In genomic region chr11:61881397-61881796, GRCh38 we compare ENCODE assay signal across 21 cellular contexts. TPM values are rescaled to one million over a fixed set of nuclear protein-coding genes. Genes with fewer than 3 reads are reported as not detected.
DNase-seq lines count a peak whose midpoint lies in the region; TF ChIP-seq lines count a peak whose summit lies in the region.
"Had no signal": no experiment of that assay in that cellular context is flagged by ENCODE, and none has a peak within 500 bp of the region (broad histone marks: within the 10 kb centered on the region; RNA-seq: fewer than 3 reads in every experiment).

No MANE protein-coding gene starts in this region.

- H3K36me3 ChIP-seq in Karpas-422 (ENCODE audit: insufficient read depth, low read length) = no peaks in the 10 kb centered on the region
- peaks cover 0 to 41% (median 37%) of the 10 kb centered on the region in 5 donors for H3K36me3 ChIP-seq in subcutaneous abdominal adipose tissue (ENCODE audit: control insufficient read depth in 5 of 5, insufficient read depth in 5 of 5, low read length in 5 of 5)
- H3K36me3 ChIP-seq: pancreas had no signal

- H3K9ac ChIP-seq in Karpas-422 (ENCODE audit: low read length) = peak overlapping the region; percentile 18; the same call in 1 of the 2 replicates
- H3K9ac ChIP-seq in subcutaneous abdominal adipose tissue (ENCODE audit: low read length in 5 of 5) = peak overlapping the region in 1 of 5 donors; percentile 27

- H3K9me3 ChIP-seq in Karpas-422 (ENCODE audit: low read length) = no peaks in the 10 kb centered on the region
- H3K9me3 ChIP-seq in subcutaneous abdominal adipose tissue (ENCODE audit: control insufficient read depth in 5 of 5, low read length in 5 of 5) = no peaks in the 10 kb centered on the region
- H3K9me3 ChIP-seq: mucosa of descending colon, pancreas, SJCRH30, upper lobe of right lung had no signal

- H3K27me3 Mint-ChIP-seq in chondrocyte (ENCODE audit: low read depth) = no peaks in the 10 kb centered on the region

- no peaks in the 10 kb centered on the region for H3K9me3 Mint-ChIP-seq in chondrocyte (ENCODE audit: low read depth)
- H3K9me3 Mint-ChIP-seq: activated naive CD4-positive, alpha-beta T cell treated with anti-CD3 and anti-CD28 coated beads for 36 hours; dendritic cell treated with granulocyte-macrophage colony-stimulating factor and Interleukin-4, amounts not matched to agents 40 ng/mL and 50 ng/mL, for 4 days had no signal

- no peaks in the 10 kb centered on the region for H3K79me2 ChIP-seq in Karpas-422 (ENCODE audit: low read length)

- H3K27ac Mint-ChIP-seq in chondrocyte (ENCODE audit: unreplicated experiment) = peak overlapping the region; percentile 75
- H3K27ac Mint-ChIP-seq: activated naive CD4-positive, alpha-beta T cell treated with anti-CD3 and anti-CD28 coated beads for 36 hours; dendritic cell treated with granulocyte-macrophage colony-stimulating factor and Interleukin-4, amounts not matched to agents 40 ng/mL and 50 ng/mL, for 4 days had no signal

- no peak for DNase-seq in Karpas-422
- DNase-seq in chondrocyte (ENCODE audit: low spot score) = no peak
- DNase-seq in iPS-NIHi7 (ENCODE audit: extremely low spot score) = peak; percentile 60
- no peak for DNase-seq in NK-92 (lab: John Stamatoyannopoulos, UW; ENCODE audit: unreplicated experiment)
- no peak for DNase-seq in posterior cingulate gyrus
- DNase-seq in NCI-H1417 (lab: John Stamatoyannopoulos, UW) = no peak
- no peak for DNase-seq in NCI-H1930 (lab: John Stamatoyannopoulos, UW)
- DNase-seq: activated CD4-positive, alpha-beta T cell treated with anti-CD3 and anti-CD28 coated beads for 48 hours; activated naive CD4-positive, alpha-beta T cell treated with anti-CD3 and anti-CD28 coated beads for 36 hours; DMS153; head of caudate nucleus; kidney; mucosa of descending colon; NCI-H1694 treated with DMSO at 0.1 percent for 48 hours; pancreas; SJCRH30; stimulated activated naive CD4-positive, alpha-beta T cell; T1000; upper lobe of right lung had no signal

- no peak overlapping the region for H2AFZ ChIP-seq in Karpas-422 (ENCODE audit: low read length)

- intact Hi-C loops in posterior cingulate gyrus (cut with DNase I) = no loop called here

- H3K9me2 ChIP-seq in Karpas-422 (replicated peaks; ENCODE audit: insufficient read depth, low read length) = no peaks in the 10 kb centered on the region

- H3K4me3 Mint-ChIP-seq in chondrocyte (ENCODE audit: unreplicated experiment) = no peak overlapping the region
- H3K4me3 Mint-ChIP-seq: activated naive CD4-positive, alpha-beta T cell treated with anti-CD3 and anti-CD28 coated beads for 36 hours; dendritic cell treated with granulocyte-macrophage colony-stimulating factor and Interleukin-4, amounts not matched to agents 40 ng/mL and 50 ng/mL, for 4 days had no signal

- H3K4me2 ChIP-seq in Karpas-422 (ENCODE audit: low read depth, low read length, poor library complexity, severe bottlenecking) = peak overlapping the region; percentile 85

- peaks cover 62% of the 10 kb centered on the region for H3K4me1 Mint-ChIP-seq in chondrocyte (ENCODE audit: low read depth)

- H3K36me3 Mint-ChIP-seq in chondrocyte (ENCODE audit: low read depth) = peaks cover 19% of the 10 kb centered on the region

- 0 out of 2 replicates have a peak overlapping the region, but pooled peaks have one; percentile 43 for H3K27ac ChIP-seq in Karpas-422 (ENCODE audit: low read length)
- peak overlapping the region; percentile 42 for H3K27ac ChIP-seq in subcutaneous abdominal adipose tissue (ENCODE audit: low read depth, low read length)
- H3K27ac ChIP-seq: pancreas, SJCRH30, upper lobe of right lung had no signal

- no peak for TF ChIP-seq CTCF in chondrocyte (IDR thresholded peaks at IDR 0.05)

- no peaks in the 10 kb centered on the region for H3K27me3 ChIP-seq in Karpas-422 (ENCODE audit: low read length)
- H3K27me3 ChIP-seq in subcutaneous abdominal adipose tissue (ENCODE audit: control insufficient read depth in 5 of 5, insufficient read depth in 4 of 5, low read length in 5 of 5) = no peaks in the 10 kb centered on the region
- H3K27me3 ChIP-seq: pancreas, SJCRH30, upper lobe of right lung had no signal

- no peak overlapping the region for H3K4me3 ChIP-seq in Karpas-422 (ENCODE audit: low read length)
- H3K4me3 ChIP-seq in subcutaneous abdominal adipose tissue (ENCODE audit: low read depth in 1 of 5, low read length in 5 of 5) = no peak overlapping the region
- H3K4me3 ChIP-seq: mucosa of descending colon, pancreas, SJCRH30, upper lobe of right lung had no signal

- H3K4me1 ChIP-seq in Karpas-422 (ENCODE audit: low read length) (peaks cover 26% of the 10 kb centered on the region), subcutaneous abdominal adipose tissue (ENCODE audit: control insufficient read depth in 5 of 5, insufficient read depth in 5 of 5, low read length in 5 of 5) (peaks cover 6 to 100% (median 74%) of the 10 kb centered on the region in 5 donors)
- H3K4me1 ChIP-seq: pancreas, upper lobe of right lung had no signal

- H4K20me1 ChIP-seq in Karpas-422 (ENCODE audit: insufficient read depth, low read depth, low read length) = no peaks in the 10 kb centered on the region

RNA-seq across cellular contexts. Expression of gene FADS3, which starts 9.9 kb away (rescaled TPM):
- 39.5 and 70.4 TPM in 2 replicates for total RNA-seq in Karpas-422 (2014; rRNA removed; shearing (Covaris generic); ENCODE audit: low replicate concordance)
- total RNA-seq in chondrocyte = 206 to 263 TPM (median 255 TPM) in 3 replicates

RNA-seq across cellular contexts. Expression of gene RAB3IL1, which starts 36.0 kb away (rescaled TPM):
- not detected in 2 replicates for total RNA-seq in Karpas-422 (2014; rRNA removed; shearing (Covaris generic); ENCODE audit: low replicate concordance)
- total RNA-seq in chondrocyte = 9.7 to 24.7 TPM (median 24.1 TPM) in 3 replicates

RNA-seq across cellular contexts. Expression of gene FADS2, which starts 53.3 kb away (rescaled TPM):
- total RNA-seq in Karpas-422 (2014; rRNA removed; shearing (Covaris generic); ENCODE audit: low replicate concordance) = 74.0 and 75.7 TPM in 2 replicates
- 202 to 315 TPM (median 297 TPM) in 3 replicates for total RNA-seq in chondrocyte

Comparison
In these comparisons a context has a peak if more than half of its experiments do, and no peak if none do; other contexts are left out.
1. RNA of gene RAB3IL1, which starts 36.0 kb away (total RNA-seq): 9.7 to 24.7 TPM in chondrocyte; not detected in Karpas-422; every median in the first group is over 10 times any median in the second.